In genomic region chr5:141564216-141564692, GRCh38 we compare ENCODE assay signal across 8 cellular contexts. TPM values are rescaled to one million over a fixed set of nuclear protein-coding genes. Genes with fewer than 3 reads are reported as not detected.
A peak's percentile ranks its signal among the peaks of the same experiment; 100 is the strongest.
DNase-seq lines count a peak whose midpoint lies in the region; ATAC-seq and TF ChIP-seq lines count a peak whose summit lies in the region.

No MANE protein-coding gene starts in this region.

- no peaks in the 10 kb centered on the region for H3K27me3 ChIP-seq in gastrocnemius medialis

- peaks cover 0 to 60% of the 10 kb centered on the region in 2 donors for H3K36me3 ChIP-seq in gastrocnemius medialis

- peak overlapping the region in 2 of 4 donors; percentile 8 to 20 for H3K4me3 ChIP-seq in gastrocnemius medialis

- intact Hi-C loops in Right ventricle myocardium inferior (cut with DNase I) = loop anchor here (1.0 to 5.0 kb wide), 2 partner anchors 227 to 319 kb away; partner anchors contain the start of genes PCDHB15 and PCDHGA2
- intact Hi-C loops in cardiac septum (cut with DNase I) = loop anchor here (10.0 kb wide), 1 partner anchor 479 kb away; no protein-coding TSS in a partner anchor
- intact Hi-C loops in gastrocnemius medialis (cut with DNase I; ENCODE audit: low total_unique reads) = loop anchor here (2.0 kb wide), 1 partner anchor 89 kb away; the partner anchor contains the start of gene PCDHGC3

- no peak for TF ChIP-seq POLR2A in gastrocnemius medialis (IDR thresholded peaks at IDR 0.05)

- DNase-seq in Right ventricle myocardium inferior (ENCODE audit: missing footprints) = no peak
- no peak for DNase-seq in cardiac septum (ENCODE audit: low spot score)
- peak; percentile 90 for DNase-seq in NCI-H146 (lab: John Stamatoyannopoulos, UW)
- DNase-seq in T-helper 1 cell = peak; percentile 27 to 91 (median 63)
- DNase-seq in anterior cingulate cortex (lab: John Stamatoyannopoulos, UW) = peak in 44 of 58 donors; percentile 6 to 93 (median 27)
- peak; percentile 38 to 93 for DNase-seq in hippocampal formation (lab: John Stamatoyannopoulos, UW)
- peak; percentile 59 to 63 for DNase-seq in gastrocnemius medialis

- peaks cover 31 to 40% of the 10 kb centered on the region in 2 donors for H3K4me1 ChIP-seq in gastrocnemius medialis

- peak; percentile 73 for ATAC-seq in Right ventricle myocardium inferior
- peak; percentile 99 for ATAC-seq in HG02943 (IDR thresholded peaks at IDR 0.05; ENCODE audit: low read depth, unreplicated experiment)
- peak; percentile 77 for ATAC-seq in gastrocnemius medialis

- TF ChIP-seq CTCF in gastrocnemius medialis (IDR thresholded peaks at IDR 0.05 in 4 of 5, conservative IDR thresholded peaks at IDR 0.05 in 1 of 5) = peak; percentile 92 to 100 (median 96)

- no peaks in the 10 kb centered on the region for H3K9me3 ChIP-seq in gastrocnemius medialis

- peak overlapping the region; percentile 77 to 92 (median 88) for H3K27ac ChIP-seq in gastrocnemius medialis

- in situ Hi-C loops in gastrocnemius medialis (cut with MboI; ENCODE audit: low sequenced_read_pairs in 4 of 4) = loop anchor here in 3 of 4 donors (5.0 to 25.0 kb wide), 7 partner anchors 42 to 852 kb away; partner anchors contain the start of genes PCDHB12 (in 2 of the 3), PCDHB13 (in 2 of the 3), PCDHB14 (in 2 of the 3) and TAF7 (in 2 of the 3)

RNA-seq across cellular contexts. Expression of gene DIAPH1, which starts 54.5 kb away (rescaled TPM):
- total RNA-seq in Right ventricle myocardium inferior (36.1 TPM), cardiac septum (77.7 TPM), gastrocnemius medialis (100 to 1,000 TPM in 3 of 4 donors, 10 to 100 TPM in 1; 98.3 to 324 (median 214) TPM)

Comparison
In these comparisons a context has a peak if more than half of its experiments do, and no peak if none do; other contexts are left out.
1. DNase-seq: peak in NCI-H146 (single experiment), T-helper 1 cell (5 of 5), anterior cingulate cortex (44 of 58), hippocampal formation (2 of 2) and gastrocnemius medialis (2 of 2); none in Right ventricle myocardium inferior (single experiment) and cardiac septum (single experiment).
2. Peak in every context shown above with its lines, with median percentiles within 50 percentile points of each other: ATAC-seq.